ENCODE assay signal across 12 cellular contexts in genomic region chr17:36675250-36675649, GRCh38.
DNase-seq lines count a peak whose midpoint lies in the region; ATAC-seq and TF ChIP-seq lines count a peak whose summit lies in the region.
"Had no signal": no experiment of that assay in that cellular context is flagged by ENCODE, and none has a peak within 500 bp of the region (broad histone marks: within the 10 kb centered on the region; RNA-seq: fewer than 3 reads in every experiment).

No MANE protein-coding gene starts in this region.

- peak overlapping the region; percentile 73 for H3K27ac Mint-ChIP-seq in activated T-helper 2 cell treated with anti-CD3 and anti-CD28 coated beads, Interferon-gamma antibody, Interleukin-2, Interleukin-4, amounts not matched to agents 10 μg/mL and 5 μg/mL and 100 μg/mL, durations not matched to agents 14 hours and 24 hours and 36 hours

- TF ChIP-seq CTCF in coronary artery (IDR thresholded peaks at IDR 0.05): no peak

- no peaks in the 10 kb centered on the region for H3K9me3 Mint-ChIP-seq in activated T-helper 2 cell treated with anti-CD3 and anti-CD28 coated beads, Interferon-gamma antibody, Interleukin-2, Interleukin-4, amounts not matched to agents 10 μg/mL and 5 μg/mL and 100 μg/mL, durations not matched to agents 14 hours and 24 hours and 36 hours

- ATAC-seq in GM21825 (IDR thresholded peaks at IDR 0.05; ENCODE audit: unreplicated experiment): no peak

- no peaks in the 10 kb centered on the region for H3K36me3 Mint-ChIP-seq in activated T-helper 2 cell treated with anti-CD3 and anti-CD28 coated beads, Interferon-gamma antibody, Interleukin-2, Interleukin-4, amounts not matched to agents 10 μg/mL and 5 μg/mL and 100 μg/mL, durations not matched to agents 14 hours and 24 hours and 36 hours (ENCODE audit: low read depth)

- peak overlapping the region; percentile 32 for H3K4me3 Mint-ChIP-seq in activated T-helper 2 cell treated with anti-CD3 and anti-CD28 coated beads, Interferon-gamma antibody, Interleukin-2, Interleukin-4, amounts not matched to agents 10 μg/mL and 5 μg/mL and 100 μg/mL, durations not matched to agents 14 hours and 24 hours and 36 hours (ENCODE audit: low read depth)

- no peak for TF ChIP-seq POLR2A in erythroblast (IDR thresholded peaks at IDR 0.05; ENCODE audit: low read length)

- no peak overlapping the region for H3K27ac ChIP-seq in coronary artery

- peak; percentile 10 for DNase-seq in activated naive CD4-positive, alpha-beta T cell treated with Interleukin-2 at 50 U/mL for 16 hours
- DNase-seq in activated naive CD4-positive, alpha-beta T cell treated with anti-CD3 and anti-CD28 coated beads, Interleukin-2, amount 50 U/mL, for 16 hours: no peak
- peak; percentile 65 for DNase-seq in MV-4-11 (lab: John Stamatoyannopoulos, UW)
- peak; percentile 39 for DNase-seq in activated T-helper 2 cell treated with anti-CD3 and anti-CD28 coated beads, Interferon-gamma antibody, Interleukin-2, Interleukin-4, amounts not matched to agents 10 μg/mL and 5 μg/mL and 100 μg/mL, durations not matched to agents 14 hours and 24 hours and 36 hours (ENCODE audit: low spot score)
- DNase-seq in stimulated activated CD8-positive, alpha-beta memory T cell treated with anti-CD3 and anti-CD28 coated beads, Interleukin-4, amount 100 ng/mL, for 48 hours: peak; percentile 27
- DNase-seq in coronary artery (ENCODE audit: low spot score): no peak
- no peak for DNase-seq in erythroblast (lab: John Stamatoyannopoulos, UW)
- DNase-seq: aorta; NCI-H2029; stimulated activated CD4-positive, alpha-beta T cell treated with anti-CD3 and anti-CD28 coated beads, Interleukin-12 subunit alpha, Interleukin-12 subunit beta, amount 100 ng/mL, for 4 hours; T1000 had no signal

- intact Hi-C loops in activated T-helper 2 cell treated with anti-CD3 and anti-CD28 coated beads, Interferon-gamma antibody, Interleukin-2, Interleukin-4, amounts not matched to agents 10 μg/mL and 5 μg/mL and 100 μg/mL, durations not matched to agents 14 hours and 24 hours and 36 hours (cut with micrococcal nuclease): no loop called here

- no peak overlapping the region for H3K4me3 ChIP-seq in coronary artery

- peaks cover 40% of the 10 kb centered on the region for H3K4me1 Mint-ChIP-seq in activated T-helper 2 cell treated with anti-CD3 and anti-CD28 coated beads, Interferon-gamma antibody, Interleukin-2, Interleukin-4, amounts not matched to agents 10 μg/mL and 5 μg/mL and 100 μg/mL, durations not matched to agents 14 hours and 24 hours and 36 hours (ENCODE audit: low read depth)

- no peaks in the 10 kb centered on the region for H3K27me3 Mint-ChIP-seq in activated T-helper 2 cell treated with anti-CD3 and anti-CD28 coated beads, Interferon-gamma antibody, Interleukin-2, Interleukin-4, amounts not matched to agents 10 μg/mL and 5 μg/mL and 100 μg/mL, durations not matched to agents 14 hours and 24 hours and 36 hours (ENCODE audit: low read depth)

Comparison
In these comparisons a context has a peak if more than half of its experiments do, and no peak if none do; other contexts are left out.
1. DNase-seq: peak in activated naive CD4-positive, alpha-beta T cell treated with Interleukin-2 at 50 U/mL for 16 hours (single experiment), MV-4-11 (single experiment), activated T-helper 2 cell treated with anti-CD3 and anti-CD28 coated beads, Interferon-gamma antibody, Interleukin-2, Interleukin-4, amounts not matched to agents 10 μg/mL and 5 μg/mL and 100 μg/mL, durations not matched to agents 14 hours and 24 hours and 36 hours (single experiment) and stimulated activated CD8-positive, alpha-beta memory T cell treated with anti-CD3 and anti-CD28 coated beads, Interleukin-4, amount 100 ng/mL, for 48 hours (single experiment); none in activated naive CD4-positive, alpha-beta T cell treated with anti-CD3 and anti-CD28 coated beads, Interleukin-2, amount 50 U/mL, for 16 hours (single experiment), coronary artery (single experiment) and erythroblast (0 of 2).